Comparison of ENCODE assay signal across 8 cellular contexts in genomic region chr16:20740901-20741491, GRCh38. TPM values are rescaled to one million over a fixed set of nuclear protein-coding genes. Genes with fewer than 3 reads are reported as not detected.
A peak's percentile ranks its signal among the peaks of the same experiment; 100 is the strongest.
DNase-seq lines count a peak whose midpoint lies in the region; FAIRE-seq lines count a peak whose summit lies in the region.

No MANE protein-coding gene starts in this region.

- WGBS in neuronal stem cell (ENCODE audit: extremely low coverage in 2 of 2, insufficient read length in 2 of 2, insufficient replicate concordance in 1 of 2), 2 donors: no CpG with 5 or more reads among the region's 34 CpGs

- H3K9me3 ChIP-seq in SJSA1 (replicated peaks): no peaks in the 10 kb centered on the region
- no peaks in the 10 kb centered on the region for H3K9me3 ChIP-seq in neuronal stem cell (replicated peaks in 1 of 2; ENCODE audit: control insufficient read depth in 2 of 2, insufficient read depth in 1 of 2, low read depth in 1 of 2, low read length in 2 of 2)
- no peaks in the 10 kb centered on the region for H3K9me3 ChIP-seq in subcutaneous abdominal adipose tissue (ENCODE audit: control insufficient read depth in 5 of 5, low read length in 5 of 5)

- H4K8ac ChIP-seq in neuronal stem cell (ENCODE audit: low read depth, low read length): no peak overlapping the region

- H3K27me3 ChIP-seq in H7 (ENCODE audit: control insufficient read depth, insufficient read depth, low read length) (no peaks in the 10 kb centered on the region), SJSA1 (replicated peaks) (no peaks in the 10 kb centered on the region), neuronal stem cell (ENCODE audit: control insufficient read depth in 3 of 3, insufficient read depth in 3 of 3, low read depth in 1 of 3, low read length in 3 of 3) (no peaks in the 10 kb centered on the region), subcutaneous abdominal adipose tissue (ENCODE audit: control insufficient read depth in 5 of 5, insufficient read depth in 4 of 5, low read length in 5 of 5) (no peaks in the 10 kb centered on the region)

- no peak overlapping the region for H4K91ac ChIP-seq in neuronal stem cell (ENCODE audit: low read depth, low read length, poor library complexity)

- peak overlapping the region; percentile 91 for H2BK5ac ChIP-seq in neuronal stem cell (ENCODE audit: low read length)

- H3K27ac ChIP-seq in SJSA1 (peak overlapping the region; percentile 11), neuronal stem cell (replicated peaks; ENCODE audit: low read length) (no peak overlapping the region), subcutaneous abdominal adipose tissue (ENCODE audit: low read depth, low read length) (peak overlapping the region; percentile 82)

- DNase-seq in ELR (ENCODE audit: low read depth) (peak; percentile 79), H7 (peak; percentile 93), LoVo (ENCODE audit: low spot score) (peak; percentile 84), SJSA1 (ENCODE audit: low read depth in 1 of 2, low spot score in 2 of 2) (peak; percentile 66 to 86), frontal cortex (ENCODE audit: low spot score in 2 of 2) (peak; percentile 72 to 85), neuronal stem cell (ENCODE audit: low spot score) (peak; percentile 54)
- peak; percentile 63 to 87 (median 80) for DNase-seq in activated naive CD4-positive, alpha-beta T cell (lab: John Stamatoyannopoulos, UW)

- H3K18ac ChIP-seq in neuronal stem cell (ENCODE audit: low read length): no peak overlapping the region

- peak overlapping the region; percentile 100 for H2AFZ ChIP-seq in neuronal stem cell (ENCODE audit: low read length)

- no peak overlapping the region for H2BK15ac ChIP-seq in neuronal stem cell (ENCODE audit: low read length)

- FAIRE-seq in frontal cortex (lab: Jason Lieb, UNC): no peak

- peak overlapping the region; percentile 100 for H3K4me3 ChIP-seq in H7 (ENCODE audit: insufficient read depth, low read depth, low read length)
- H3K4me3 ChIP-seq in SJSA1: peak overlapping the region; percentile 98
- H3K4me3 ChIP-seq in neuronal stem cell (ENCODE audit: low read length in 2 of 2): peak overlapping the region; percentile 89 to 100
- peak overlapping the region; percentile 95 to 100 (median 99) for H3K4me3 ChIP-seq in subcutaneous abdominal adipose tissue (ENCODE audit: low read depth in 1 of 5, low read length in 5 of 5)

- H2BK12ac ChIP-seq in neuronal stem cell (ENCODE audit: low read length): no peak overlapping the region

- H3K36me3 ChIP-seq in H7 (replicated peaks; ENCODE audit: control insufficient read depth, insufficient read depth, low read length) (peaks cover 18% of the 10 kb centered on the region), SJSA1 (peaks cover 38% of the 10 kb centered on the region), neuronal stem cell (replicated peaks in 1 of 2; ENCODE audit: control insufficient read depth in 2 of 2, insufficient read depth in 2 of 2, low read length in 2 of 2) (peaks cover 15 to 41% of the 10 kb centered on the region in 2 donors), subcutaneous abdominal adipose tissue (ENCODE audit: control insufficient read depth in 5 of 5, insufficient read depth in 5 of 5, low read length in 5 of 5) (peaks cover 23 to 28% (median 26%) of the 10 kb centered on the region in 5 donors)

- H3K4me2 ChIP-seq in neuronal stem cell (ENCODE audit: insufficient read depth, low read length, poor library complexity, severe bottlenecking): peak overlapping the region; percentile 81

- H2AK5ac ChIP-seq in neuronal stem cell (ENCODE audit: low read depth, low read length): no peak overlapping the region

- no peak overlapping the region for H3K4ac ChIP-seq in neuronal stem cell (ENCODE audit: low read length)

- H3K4me1 ChIP-seq in SJSA1 (replicated peaks) (peaks cover 6% of the 10 kb centered on the region), neuronal stem cell (ENCODE audit: control insufficient read depth in 2 of 2, insufficient read depth in 1 of 2, low read depth in 1 of 2, low read length in 2 of 2) (peaks cover 3% of the 10 kb centered on the region in 2 donors), subcutaneous abdominal adipose tissue (ENCODE audit: control insufficient read depth in 5 of 5, insufficient read depth in 5 of 5, low read length in 5 of 5) (peaks cover 5 to 22% (median 18%) of the 10 kb centered on the region in 5 donors)

- H3K9ac ChIP-seq in neuronal stem cell (ENCODE audit: low read depth, low read length, poor library complexity) (peak overlapping the region; percentile 90), subcutaneous abdominal adipose tissue (ENCODE audit: low read length in 5 of 5) (peak overlapping the region; percentile 90 to 94 (median 90))

- no peak overlapping the region for H2BK120ac ChIP-seq in neuronal stem cell (ENCODE audit: low read depth, low read length)

- peak overlapping the region; percentile 14 for H3K14ac ChIP-seq in neuronal stem cell (ENCODE audit: low read length)

- no peaks in the 10 kb centered on the region for H3K79me1 ChIP-seq in neuronal stem cell (ENCODE audit: low read depth, low read length)

- no peak overlapping the region for H3K23ac ChIP-seq in neuronal stem cell (ENCODE audit: low read depth, low read length, poor library complexity)

RNA-seq across cellular contexts. Expression of gene THUMPD1, which starts 0.6 kb away (rescaled TPM):
- 62.0 and 62.2 TPM in 2 replicates for total RNA-seq in H7 (2014; rRNA removed; shearing (Covaris generic))
- 29.2 and 53.4 TPM in 2 replicates for total RNA-seq in SJSA1 (2014; rRNA removed; shearing (Covaris generic))
- total RNA-seq in frontal cortex: 75.8 TPM
- polyA plus RNA-seq in neuronal stem cell (2013, experiment 1 of 2): 34.8 TPM
- 36.4 TPM for polyA plus RNA-seq in neuronal stem cell (2013, experiment 2 of 2)

RNA-seq across cellular contexts. Expression of gene ACSM3, which starts 22.8 kb away (rescaled TPM):
- total RNA-seq in H7 (2014; rRNA removed; shearing (Covaris generic)): 2.4 and 6.2 TPM in 2 replicates
- 0.18 TPM in 1 of 2 replicates, not detected in the other for total RNA-seq in SJSA1 (2014; rRNA removed; shearing (Covaris generic))
- total RNA-seq in frontal cortex: 1.6 TPM
- polyA plus RNA-seq in neuronal stem cell (2013, experiment 1 of 2): 3.9 TPM
- 3.7 TPM for polyA plus RNA-seq in neuronal stem cell (2013, experiment 2 of 2)

RNA-seq across cellular contexts. Expression of gene ACSM1, which starts 43.5 kb away (rescaled TPM):
- 0.10 and 0.26 TPM in 2 replicates for total RNA-seq in H7 (2014; rRNA removed; shearing (Covaris generic))
- total RNA-seq in SJSA1 (2014; rRNA removed; shearing (Covaris generic)): not detected in 2 replicates
- not detected for total RNA-seq in frontal cortex
- polyA plus RNA-seq in neuronal stem cell (2013, experiment 1 of 2): not detected
- polyA plus RNA-seq in neuronal stem cell (2013, experiment 2 of 2): not detected
